In the genomic region with DNA sequence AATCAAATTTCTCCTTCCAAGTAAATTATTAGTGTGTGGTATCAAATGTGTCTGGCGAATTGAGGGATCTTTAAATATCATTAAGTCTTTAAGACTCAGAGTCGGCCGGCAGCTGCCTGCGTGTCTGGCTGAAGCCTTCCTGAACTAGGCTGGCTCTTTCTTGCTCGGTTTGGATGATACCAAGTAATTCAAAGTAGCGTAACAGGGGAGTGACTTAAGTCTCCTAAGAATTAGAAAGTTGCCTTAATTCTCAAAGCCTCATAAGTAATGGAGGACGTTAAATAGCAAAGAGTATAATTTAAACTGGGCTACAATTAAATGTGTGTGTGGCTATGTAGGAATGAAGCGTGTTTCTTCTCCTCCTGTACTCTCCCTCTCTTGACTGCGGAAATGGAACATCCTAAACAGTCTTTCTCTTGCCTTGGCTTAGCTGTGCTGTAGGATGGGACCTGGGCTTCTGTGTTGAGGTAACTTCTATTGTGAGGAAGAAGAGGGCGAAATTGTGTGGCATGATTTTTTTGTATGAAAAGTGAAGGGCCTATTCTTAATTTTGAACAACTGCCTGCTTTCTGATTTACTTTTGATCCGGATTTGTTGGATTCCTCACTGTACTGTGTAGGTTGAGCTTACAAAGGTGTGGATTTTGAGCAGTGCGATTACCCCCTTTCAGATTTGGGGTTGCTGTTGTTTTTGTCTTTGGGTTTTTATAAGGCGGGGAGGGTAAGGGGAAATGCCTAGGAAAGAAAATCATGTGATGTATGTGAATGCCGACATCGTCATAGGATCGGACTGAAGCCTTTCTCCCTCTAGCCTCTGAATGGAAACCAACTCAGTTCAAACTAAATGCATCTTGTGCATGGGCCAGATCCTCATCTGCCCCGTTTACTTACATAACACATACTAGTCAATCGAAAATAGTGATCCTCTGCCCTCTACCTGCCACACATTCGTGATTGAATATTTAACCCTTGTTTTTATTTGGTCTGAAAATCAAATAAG, we compare ENCODE assay signal across 8 cellular contexts.
DNase-seq lines count a peak whose midpoint lies in the region; ATAC-seq lines count a peak whose summit lies in the region.

No MANE protein-coding gene starts in this region.

- peak; percentile 71 for DNase-seq in AG20443 (ENCODE audit: low spot score)
- DNase-seq in NCI-H2196 treated with DMSO at 0.1 percent for 48 hours (lab: John Stamatoyannopoulos, UW; ENCODE audit: unreplicated experiment) = peak; percentile 73
- peak; percentile 64 for DNase-seq in activated CD4-positive, alpha-beta T cell treated with anti-CD3 and anti-CD28 coated beads for 48 hours
- DNase-seq in effector CD8-positive, alpha-beta T cell (lab: John Stamatoyannopoulos, UW) = peak; percentile 25
- peak; percentile 91 for DNase-seq in medulla oblongata (ENCODE audit: extremely low spot score)
- DNase-seq in stimulated activated CD8-positive, alpha-beta memory T cell treated with anti-CD3 and anti-CD28 coated beads, Interleukin-4, amount 100 ng/mL, for 48 hours = peak; percentile 60

- ATAC-seq in GM18870 (IDR thresholded peaks at IDR 0.05; ENCODE audit: unreplicated experiment) (peak; percentile 84), HG03064 (IDR thresholded peaks at IDR 0.05; ENCODE audit: low read depth, unreplicated experiment) (peak; percentile 83)

Comparison
In these comparisons a context has a peak if more than half of its experiments do, and no peak if none do; other contexts are left out.
1. Peak in every context shown above with its lines: DNase-seq and ATAC-seq.
2. DNase-seq: peak in every context shown above with its lines; median percentile 91 in medulla oblongata; 73 in NCI-H2196 treated with DMSO at 0.1 percent for 48 hours; 71 in AG20443; 64 in activated CD4-positive, alpha-beta T cell treated with anti-CD3 and anti-CD28 coated beads for 48 hours; 60 in stimulated activated CD8-positive, alpha-beta memory T cell treated with anti-CD3 and anti-CD28 coated beads, Interleukin-4, amount 100 ng/mL, for 48 hours; 25 in effector CD8-positive, alpha-beta T cell.